Comparison of ENCODE assay signal across 1 cellular context in genomic region chr11:18168372-18168771, GRCh38.
TF ChIP-seq lines count a peak whose summit lies in the region.

No MANE protein-coding gene starts in this region.

TF ChIP-seq in H1, 55 proteins besides CTCF, POLR2A, EP300 and RAD21:
- TF ChIP-seq NANOG (IDR thresholded peaks at IDR 0.05; ENCODE audit: insufficient read depth, low read depth, low read length, poor library complexity, severe bottlenecking) (no peak), BRCA1 (IDR thresholded peaks at IDR 0.05; ENCODE audit: low read depth, low read length) (no peak), PHF8 (conservative IDR thresholded peaks at IDR 0.05; ENCODE audit: low read depth, low read length) (no peak), HDAC2 (IDR thresholded peaks at IDR 0.05; ENCODE audit: borderline replicate concordance in 1 of 2, low read depth in 2 of 2, low read length in 2 of 2) (no peak), ATF2 (IDR thresholded peaks at IDR 0.05; ENCODE audit: low read length) (no peak), POU5F1 (IDR thresholded peaks at IDR 0.05; ENCODE audit: low read depth, low read length) (no peak), HDAC6 (IDR thresholded peaks at IDR 0.05; ENCODE audit: low read depth, low read length) (no peak), CHD2 (IDR thresholded peaks at IDR 0.05; ENCODE audit: low read length) (no peak), JUND (IDR thresholded peaks at IDR 0.05; ENCODE audit: low read length) (no peak)
TF ChIP-seq in H1: peak in this region for 0.
